ENCODE assay signal across 19 cellular contexts in genomic region chr6:110055387-110055735, GRCh38.
DNase-seq lines count a peak whose midpoint lies in the region; ATAC-seq lines count a peak whose summit lies in the region.
"Had no signal": no experiment of that assay in that cellular context is flagged by ENCODE, and none has a peak within 500 bp of the region (broad histone marks: within the 10 kb centered on the region; RNA-seq: fewer than 3 reads in every experiment).

No MANE protein-coding gene starts in this region.

- H3K4me1 Mint-ChIP-seq in stimulated activated effector memory CD8-positive, alpha-beta T cell treated with anti-CD3 and anti-CD28 coated beads, Interleukin-12 subunit alpha, Interleukin-12 subunit beta, amount 100 ng/mL, for 72 hours: no peaks in the 10 kb centered on the region
- H3K4me1 Mint-ChIP-seq: activated CD4-positive, alpha-beta memory T cell treated with anti-CD3 and anti-CD28 coated beads, Interleukin-2, amount 10 ng/mL, durations not matched to agents 7 days and 5 days; activated naive CD8-positive, alpha-beta T cell treated with anti-CD3 and anti-CD28 coated beads for 36 hours had no signal

- no peaks in the 10 kb centered on the region for H3K9me3 Mint-ChIP-seq in stimulated activated effector memory CD8-positive, alpha-beta T cell treated with anti-CD3 and anti-CD28 coated beads, Interleukin-12 subunit alpha, Interleukin-12 subunit beta, amount 100 ng/mL, for 72 hours
- H3K9me3 Mint-ChIP-seq: activated CD4-positive, alpha-beta memory T cell treated with anti-CD3 and anti-CD28 coated beads, Interleukin-2, amount 10 ng/mL, durations not matched to agents 7 days and 5 days; activated naive CD8-positive, alpha-beta T cell treated with anti-CD3 and anti-CD28 coated beads for 36 hours; natural killer cell treated with Interleukin-12 subunit alpha and Interleukin-12 subunit beta and Interleukin-15 and Interleukin-18, amount 100 ng/mL, for 72 hours had no signal

- H3K27ac Mint-ChIP-seq in stimulated activated effector memory CD8-positive, alpha-beta T cell treated with anti-CD3 and anti-CD28 coated beads, Interleukin-12 subunit alpha, Interleukin-12 subunit beta, amount 100 ng/mL, for 72 hours: no peak overlapping the region
- H3K27ac Mint-ChIP-seq: activated CD4-positive, alpha-beta memory T cell treated with anti-CD3 and anti-CD28 coated beads, Interleukin-2, amount 10 ng/mL, durations not matched to agents 7 days and 5 days; activated naive CD8-positive, alpha-beta T cell treated with anti-CD3 and anti-CD28 coated beads for 36 hours; natural killer cell treated with Interleukin-12 subunit alpha and Interleukin-12 subunit beta and Interleukin-15 and Interleukin-18, amount 100 ng/mL, for 72 hours had no signal

- no peak overlapping the region for H3K4me3 Mint-ChIP-seq in stimulated activated effector memory CD8-positive, alpha-beta T cell treated with anti-CD3 and anti-CD28 coated beads, Interleukin-12 subunit alpha, Interleukin-12 subunit beta, amount 100 ng/mL, for 72 hours
- H3K4me3 Mint-ChIP-seq: activated CD4-positive, alpha-beta memory T cell treated with anti-CD3 and anti-CD28 coated beads, Interleukin-2, amount 10 ng/mL, durations not matched to agents 7 days and 5 days; activated naive CD8-positive, alpha-beta T cell treated with anti-CD3 and anti-CD28 coated beads for 36 hours; natural killer cell treated with Interleukin-12 subunit alpha and Interleukin-12 subunit beta and Interleukin-15 and Interleukin-18, amount 100 ng/mL, for 72 hours had no signal

- ATAC-seq in stimulated activated effector memory CD8-positive, alpha-beta T cell treated with anti-CD3 and anti-CD28 coated beads, Interleukin-12 subunit alpha, Interleukin-12 subunit beta, amount 100 ng/mL, for 72 hours: peak; percentile 8
- no peak for ATAC-seq in GM21381 (IDR thresholded peaks at IDR 0.05; ENCODE audit: unreplicated experiment)
- ATAC-seq in HG03196 (IDR thresholded peaks at IDR 0.05; ENCODE audit: unreplicated experiment): no peak
- ATAC-seq: natural killer cell treated with Interleukin-12 subunit alpha and Interleukin-12 subunit beta and Interleukin-15 and Interleukin-18, amount 100 ng/mL, for 72 hours had no signal

- no peaks in the 10 kb centered on the region for H3K36me3 Mint-ChIP-seq in stimulated activated effector memory CD8-positive, alpha-beta T cell treated with anti-CD3 and anti-CD28 coated beads, Interleukin-12 subunit alpha, Interleukin-12 subunit beta, amount 100 ng/mL, for 72 hours
- H3K36me3 Mint-ChIP-seq: activated naive CD8-positive, alpha-beta T cell treated with anti-CD3 and anti-CD28 coated beads for 36 hours; natural killer cell treated with Interleukin-12 subunit alpha and Interleukin-12 subunit beta and Interleukin-15 and Interleukin-18, amount 100 ng/mL, for 72 hours had no signal

- DNase-seq in NCI-H2196 (lab: John Stamatoyannopoulos, UW; ENCODE audit: unreplicated experiment): peak; percentile 43
- no peak for DNase-seq in NCI-H2196 treated with DMSO at 0.1 percent for 48 hours (lab: John Stamatoyannopoulos, UW; ENCODE audit: unreplicated experiment)
- DNase-seq in NCI-H345 (lab: John Stamatoyannopoulos, UW): peak; percentile 77
- DNase-seq in SHP77 (lab: John Stamatoyannopoulos, UW): peak; percentile 49 to 55
- peak in 1 of 2 donors; percentile 30 for DNase-seq in stimulated activated effector memory CD8-positive, alpha-beta T cell treated with anti-CD3 and anti-CD28 coated beads, Interleukin-12 subunit alpha, Interleukin-12 subunit beta, amount 100 ng/mL, for 72 hours (ENCODE audit: low spot score in 2 of 2)
- no peak for DNase-seq in activated T-cell treated with anti-CD3 and anti-CD28 coated beads, Interleukin-2, amount 50 U/mL, for 1 hour
- DNase-seq: activated CD4-positive, alpha-beta memory T cell treated with anti-CD3 and anti-CD28 coated beads, Interleukin-2, amount 10 ng/mL, durations not matched to agents 7 days and 5 days; activated naive CD8-positive, alpha-beta T cell treated with anti-CD3 and anti-CD28 coated beads for 36 hours; GOT3; head of caudate nucleus; mammary epithelial cell; NCI-H2171 treated with DMSO at 0.1 percent for 48 hours; Peyer's patch; stimulated activated CD4-positive, alpha-beta T cell treated with anti-CD3 and anti-CD28 coated beads, Interleukin-12 subunit alpha, Interleukin-12 subunit beta, amount 100 ng/mL, for 4 hours; stimulated activated naive CD4-positive, alpha-beta T cell treated with Interleukin-2 at 50 U/mL for 16 hours; upper lobe of left lung had no signal

Comparison
In these comparisons a context has a peak if more than half of its experiments do, and no peak if none do; other contexts are left out.
1. DNase-seq: peak in NCI-H2196 (single experiment), NCI-H345 (single experiment) and SHP77 (2 of 2); none in NCI-H2196 treated with DMSO at 0.1 percent for 48 hours (single experiment) and activated T-cell treated with anti-CD3 and anti-CD28 coated beads, Interleukin-2, amount 50 U/mL, for 1 hour (single experiment).